Comparison of ENCODE assay signal across 8 cellular contexts in the genomic region with DNA sequence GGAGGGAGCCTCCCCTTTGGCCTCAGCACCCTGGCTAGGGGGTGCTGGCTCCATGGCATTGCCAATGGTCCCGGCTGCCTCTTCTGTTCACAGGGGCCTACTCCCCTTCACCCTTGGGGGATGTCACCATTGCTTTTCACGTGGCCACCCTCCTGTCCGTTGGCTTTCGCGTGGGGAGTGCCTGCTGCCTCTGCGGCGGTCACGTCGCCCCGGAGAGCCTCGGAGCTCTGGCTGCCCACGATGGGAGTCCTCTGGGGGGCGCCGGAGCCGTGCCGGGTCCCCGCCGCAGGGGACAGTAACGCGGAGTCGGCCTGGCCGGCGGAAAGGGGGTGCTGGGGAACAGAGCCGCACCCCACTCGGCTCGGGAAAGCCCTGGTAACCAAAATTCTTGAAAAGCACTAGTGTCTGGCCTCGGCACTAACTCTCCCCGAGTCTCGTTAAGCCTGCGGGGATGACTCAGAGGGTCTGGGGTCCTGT. TPM values are rescaled to one million over a fixed set of nuclear protein-coding genes. Genes with fewer than 3 reads are reported as not detected.
A peak's percentile ranks its signal among the peaks of the same experiment; 100 is the strongest.
DNase-seq lines count a peak whose midpoint lies in the region; ATAC-seq and TF ChIP-seq lines count a peak whose summit lies in the region.

No MANE protein-coding gene starts in this region.

- H3K27me3 ChIP-seq in iPS-20b (ENCODE audit: insufficient read depth, low read length) (no peaks in the 10 kb centered on the region; the same call in 1 of the 2 replicates), smooth muscle cell (ENCODE audit: low read depth) (no peaks in the 10 kb centered on the region)

- H3K36me3 ChIP-seq in iPS-20b (ENCODE audit: insufficient read depth, low read depth, low read length) = peaks cover 26% of the 10 kb centered on the region
- no peaks in the 10 kb centered on the region for H3K36me3 ChIP-seq in smooth muscle cell (ENCODE audit: low read depth)

- no peaks in the 10 kb centered on the region for H3F3A ChIP-seq in smooth muscle cell (ENCODE audit: low read depth)

- ATAC-seq in HG03039 (IDR thresholded peaks at IDR 0.05; ENCODE audit: unreplicated experiment) = peak; percentile 1

- peak overlapping the region; percentile 85 for H2AFZ ChIP-seq in smooth muscle cell (ENCODE audit: low read depth)

- H3K9ac ChIP-seq in iPS-20b (ENCODE audit: low read depth, low read length) (peak overlapping the region; percentile 85), smooth muscle cell (ENCODE audit: low read depth) (peak overlapping the region; percentile 46)

- in situ Hi-C loops in astrocyte of the spinal cord (cut with HindIII; ENCODE audit: low sequenced_read_pairs) = no loop called here

- WGBS in smooth muscle cell (ENCODE audit: low lambda C conversion rate) = 5% methylated on average over 28 of the region's 30 CpGs

- H3K4me1 ChIP-seq in iPS-20b (ENCODE audit: insufficient read depth, low read length) = no peaks in the 10 kb centered on the region
- peaks cover 4% of the 10 kb centered on the region for H3K4me1 ChIP-seq in smooth muscle cell (ENCODE audit: low read depth)

- H3K79me2 ChIP-seq in smooth muscle cell (ENCODE audit: low read depth) = no peaks in the 10 kb centered on the region

- DNase-seq in activated T-cell treated with anti-CD3 and anti-CD28 coated beads for 1 hour (ENCODE audit: low read depth) (peak; percentile 16), RKO (ENCODE audit: low spot score) (peak; percentile 51), astrocyte of the spinal cord (ENCODE audit: low read depth, low spot score) (no peak), smooth muscle cell (lab: John Stamatoyannopoulos, UW; ENCODE audit: unreplicated experiment) (no peak), NCI-H446 treated with DMSO at 0.1 percent for 48 hours (lab: John Stamatoyannopoulos, UW) (no peak)
- no peak for DNase-seq in activated T-cell treated with anti-CD3 and anti-CD28 coated beads, Interleukin-2, amount 50 U/mL, for 1 hour

- H3K27ac ChIP-seq in iPS-20b (ENCODE audit: low read length) (peak overlapping the region; percentile 0), smooth muscle cell (ENCODE audit: low read depth) (peak overlapping the region; percentile 51)

- H3K4me3 ChIP-seq in astrocyte of the spinal cord (ENCODE audit: low read depth, low read length) (peak overlapping the region; percentile 79), iPS-20b (ENCODE audit: low read length) (peak overlapping the region; percentile 96), smooth muscle cell (peak overlapping the region; percentile 94)

- H3K9me3 ChIP-seq in iPS-20b (ENCODE audit: insufficient read depth, low read depth, low read length) (no peaks in the 10 kb centered on the region), smooth muscle cell (replicated peaks; ENCODE audit: low read depth) (no peaks in the 10 kb centered on the region)

- H3K4me2 ChIP-seq in smooth muscle cell = peak overlapping the region; percentile 96

- H4K20me1 ChIP-seq in smooth muscle cell (ENCODE audit: low read depth) = no peaks in the 10 kb centered on the region

- TF ChIP-seq CTCF in astrocyte of the spinal cord (IDR thresholded peaks at IDR 0.05; ENCODE audit: low read depth, low read length) (peak; percentile 42), smooth muscle cell (IDR thresholded peaks at IDR 0.05; ENCODE audit: borderline replicate concordance, insufficient read depth, poor library complexity, severe bottlenecking) (no peak)

RNA-seq across cellular contexts. Expression of a gene that starts 0.7 kb away (rescaled TPM):
- total RNA-seq in smooth muscle cell = 26.6 and 54.4 TPM in 2 replicates
- 87.0 and 118 TPM in 2 replicates for polyA plus RNA-seq in smooth muscle cell

RNA-seq across cellular contexts. Expression of a gene that starts 25.7 kb away (rescaled TPM):
- total RNA-seq in smooth muscle cell = not detected in 2 replicates
- not detected in 2 replicates for polyA plus RNA-seq in smooth muscle cell

Comparison
In these comparisons a context has a peak if more than half of its experiments do, and no peak if none do; other contexts are left out.
1. DNase-seq: peak in activated T-cell treated with anti-CD3 and anti-CD28 coated beads for 1 hour (single experiment) and RKO (single experiment); none in activated T-cell treated with anti-CD3 and anti-CD28 coated beads, Interleukin-2, amount 50 U/mL, for 1 hour (single experiment), astrocyte of the spinal cord (single experiment), smooth muscle cell (single experiment) and NCI-H446 treated with DMSO at 0.1 percent for 48 hours (single experiment).
2. Peak in every context shown above with its lines, with median percentiles within 50 percentile points of each other: H3K4me3 ChIP-seq.